In genomic region chr13:41196620-41197019, GRCh38 we compare ENCODE assay signal across 10 cellular contexts. TPM values are rescaled to one million over a fixed set of nuclear protein-coding genes. Genes with fewer than 3 reads are reported as not detected.
DNase-seq lines count a peak whose midpoint lies in the region; ATAC-seq, FAIRE-seq and TF ChIP-seq lines count a peak whose summit lies in the region.
"Had no signal": no experiment of that assay in that cellular context is flagged by ENCODE, and none has a peak within 500 bp of the region (broad histone marks: within the 10 kb centered on the region; RNA-seq: fewer than 3 reads in every experiment).

No MANE protein-coding gene starts in this region.

- TF ChIP-seq CTCF in D721Med (IDR thresholded peaks at IDR 0.05; ENCODE audit: insufficient read depth, missing control alignments) (peak; percentile 8), HFF-Myc (IDR thresholded peaks at IDR 0.05; ENCODE audit: low read depth, low read length, missing control alignments) (peak; percentile 36), foreskin keratinocyte (conservative IDR thresholded peaks at IDR 0.05) (peak; percentile 75), ovary (IDR thresholded peaks at IDR 0.05) (no peak), body of pancreas (IDR thresholded peaks at IDR 0.05) (no peak)

- TF ChIP-seq POLR2A in ovary (IDR thresholded peaks at IDR 0.05) = no peak
- TF ChIP-seq POLR2A in body of pancreas (IDR thresholded peaks at IDR 0.05) = no peak

- H3K27me3 ChIP-seq in foreskin keratinocyte (no peaks in the 10 kb centered on the region), ovary (no peaks in the 10 kb centered on the region), body of pancreas (no peaks in the 10 kb centered on the region)

- intact Hi-C loops in ovary (cut with DNase I) (no loop called here), body of pancreas (cut with DNase I) (no loop called here)

- 66 to 73% (median 72%) methylated on average over 2 of the region's 2 CpGs for whole genome bisulfite sequencing in ovary, 3 donors
- WGBS in body of pancreas, 2 donors = 68 to 69% methylated on average over 2 of the region's 2 CpGs

- ATAC-seq in foreskin keratinocyte (no peak), left lobe of liver (no peak), body of pancreas (no peak)

- H3K4me3 ChIP-seq in HFF-Myc (replicated peaks; ENCODE audit: low read depth, low read length) (no peak overlapping the region), ovary (no peak overlapping the region), body of pancreas (no peak overlapping the region)

- no peaks in the 10 kb centered on the region for H3K4me1 ChIP-seq in foreskin keratinocyte
- peaks cover 13% of the 10 kb centered on the region for H3K4me1 ChIP-seq in ovary (ENCODE audit: insufficient read depth)
- H3K4me1 ChIP-seq in body of pancreas = peaks cover 23% of the 10 kb centered on the region

- H3K9me3 ChIP-seq in ovary (no peaks in the 10 kb centered on the region), body of pancreas (no peaks in the 10 kb centered on the region)

- H3K27ac ChIP-seq in foreskin keratinocyte (no peak overlapping the region), ovary (no peak overlapping the region), body of pancreas (no peak overlapping the region)

- TF ChIP-seq EP300 in ovary (IDR thresholded peaks at IDR 0.05) = no peak

- DNase-seq in D721Med (ENCODE audit: insufficient read length, low spot score) = no peak
- DNase-seq in HFF-Myc (ENCODE audit: extremely low read depth, low read depth) = no peak
- DNase-seq in RPMI8226 = peak; percentile 9
- DNase-seq in foreskin keratinocyte = no peak
- DNase-seq in left lobe of liver (ENCODE audit: low spot score) = no peak
- DNase-seq in anterior cingulate cortex (lab: John Stamatoyannopoulos, UW) = no peak
- no peak for DNase-seq in ovary
- no peak for DNase-seq in body of pancreas
- DNase-seq: NCI-H1417 treated with DMSO at 0.1 percent for 48 hours had no signal

- FAIRE-seq in D721Med (lab: Jason Lieb, UNC) = no peak
- FAIRE-seq: frontal cortex had no signal

- H3K36me3 ChIP-seq in ovary (no peaks in the 10 kb centered on the region), body of pancreas (replicated peaks in 1 of 2; ENCODE audit: insufficient read depth in 1 of 2, low read depth in 2 of 2) (no peaks in the 10 kb centered on the region)

RNA-seq across cellular contexts. Expression of gene KBTBD7, which starts 2.3 kb away (rescaled TPM):
- total RNA-seq in foreskin keratinocyte = 4.2 and 4.5 TPM in 2 replicates
- 1.2 and 1.6 TPM in 2 replicates for polyA plus RNA-seq in foreskin keratinocyte
- 6.3 TPM for total RNA-seq in left lobe of liver
- total RNA-seq in ovary = 10 to 100 TPM in 1 of 7 donors, 1 to 10 TPM in 6; 5.2 to 11.8 (median 6.6) TPM
- polyA plus RNA-seq in ovary = 1 to 10 TPM; 3.9 to 7.3 TPM
- total RNA-seq in body of pancreas = 1 to 10 TPM; 4.9 to 5.3 TPM

Comparison
In these comparisons a context has a peak if more than half of its experiments do, and no peak if none do; other contexts are left out.
1. CTCF ChIP-seq: peak in D721Med (single experiment), HFF-Myc (single experiment) and foreskin keratinocyte (single experiment); none in ovary (0 of 3) and body of pancreas (0 of 7).